In the genomic region with DNA sequence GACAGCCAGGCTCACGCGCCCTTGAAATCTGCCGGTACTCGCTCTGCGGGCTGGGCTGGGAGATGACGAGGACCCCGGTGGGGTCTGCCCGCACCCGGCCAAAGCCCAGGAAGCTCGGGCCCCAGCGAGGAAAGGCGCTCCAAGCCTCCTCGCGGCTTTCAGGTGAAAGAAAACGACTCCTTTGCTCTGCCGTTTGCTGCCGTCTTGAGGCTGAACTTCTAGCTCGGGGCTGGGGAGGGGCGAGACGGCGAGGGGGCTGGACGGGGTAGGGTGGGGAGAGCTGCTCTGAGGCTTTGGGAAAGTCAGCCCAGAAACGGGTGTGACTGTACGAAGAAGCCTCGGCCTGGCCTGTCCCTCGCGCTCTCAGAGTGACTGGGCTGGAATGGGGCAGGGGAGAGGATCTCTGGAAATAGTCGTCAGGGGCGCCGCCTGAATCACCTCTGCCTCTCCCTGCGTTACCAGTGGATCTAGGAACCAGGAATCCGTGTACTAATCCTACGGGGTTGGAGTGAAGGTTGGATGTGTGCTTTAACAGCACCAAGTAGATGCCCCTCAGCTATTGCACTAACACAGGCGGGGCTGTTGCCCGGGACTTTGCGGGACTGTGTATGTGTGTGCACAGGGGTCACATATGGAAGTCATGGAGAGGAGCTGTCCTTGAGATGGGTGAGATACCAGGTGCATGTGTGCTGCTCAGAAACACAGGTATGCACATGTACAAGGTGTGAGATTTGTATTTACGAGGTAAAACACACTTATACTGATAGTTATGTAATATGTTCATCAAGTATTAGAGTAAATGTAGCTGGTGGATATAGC, we compare ENCODE assay signal across 10 cellular contexts. TPM values are rescaled to one million over a fixed set of nuclear protein-coding genes. Genes with fewer than 3 reads are reported as not detected.
DNase-seq lines count a peak whose midpoint lies in the region; ATAC-seq and TF ChIP-seq lines count a peak whose summit lies in the region.
"Had no signal": no experiment of that assay in that cellular context is flagged by ENCODE, and none has a peak within 500 bp of the region (broad histone marks: within the 10 kb centered on the region; RNA-seq: fewer than 3 reads in every experiment).

No MANE protein-coding gene starts in this region.

- H3K27ac ChIP-seq in ACC112 (ENCODE audit: low read depth, low read length), result no peak overlapping the region
- no peak overlapping the region for H3K27ac ChIP-seq in colonic mucosa
- H3K27ac ChIP-seq in naive thymus-derived CD4-positive, alpha-beta T cell (ENCODE audit: low read depth, low read length), result no peak overlapping the region

- H3K27me3 Mint-ChIP-seq in naive thymus-derived CD4-positive, alpha-beta T cell, result peaks cover 67 to 88% (median 74%) of the 10 kb centered on the region in 5 donors

- peaks cover 0 to 4% (median 0%) of the 10 kb centered on the region in 11 donors for H3K9me3 Mint-ChIP-seq in naive thymus-derived CD4-positive, alpha-beta T cell

- POLR2A ChIA-PET in naive thymus-derived CD4-positive, alpha-beta T cell (lab: Charles Lee), result no interaction called here

- DNase-seq in HFF-Myc (ENCODE audit: extremely low read depth, low read depth), result no peak
- DNase-seq in colonic mucosa, result no peak
- DNase-seq in naive thymus-derived CD4-positive, alpha-beta T cell, result no peak
- no peak for DNase-seq in KG1 (lab: John Stamatoyannopoulos, UW)
- no peak for DNase-seq in kidney tubule cell (ENCODE audit: low spot score)
- no peak for DNase-seq in dermis blood vessel endothelial cell
- DNase-seq in NCI-H1930 (lab: John Stamatoyannopoulos, UW), result no peak
- DNase-seq: NCI-H510A had no signal

- peaks cover 0 to 2% (median 0%) of the 10 kb centered on the region in 5 donors for H3K36me3 Mint-ChIP-seq in naive thymus-derived CD4-positive, alpha-beta T cell

- peak overlapping the region; percentile 18 to 92 (median 71) for H3K4me3 Mint-ChIP-seq in naive thymus-derived CD4-positive, alpha-beta T cell

- H3K4me1 ChIP-seq in ACC112 (ENCODE audit: control insufficient read depth, insufficient read depth, low read length, unreplicated experiment), result no peaks in the 10 kb centered on the region
- peaks cover 33% of the 10 kb centered on the region for H3K4me1 ChIP-seq in colonic mucosa
- H3K4me1 ChIP-seq in naive thymus-derived CD4-positive, alpha-beta T cell (ENCODE audit: control insufficient read depth in 2 of 2, insufficient read depth in 2 of 2, low read length in 2 of 2), result peaks cover 6 to 19% of the 10 kb centered on the region in 2 donors

- peak overlapping the region; percentile 82 for H2AFZ ChIP-seq in ACC112 (ENCODE audit: low read length, unreplicated experiment)

- H3K79me2 ChIP-seq in ACC112 (ENCODE audit: control insufficient read depth, insufficient read depth, low read length, unreplicated experiment), result no peaks in the 10 kb centered on the region

- peaks cover 96% of the 10 kb centered on the region for H3K27me3 ChIP-seq in ACC112 (ENCODE audit: insufficient read depth, low read length)
- peaks cover 91% of the 10 kb centered on the region for H3K27me3 ChIP-seq in colonic mucosa
- peaks cover 5 to 58% of the 10 kb centered on the region in 2 donors for H3K27me3 ChIP-seq in naive thymus-derived CD4-positive, alpha-beta T cell (ENCODE audit: control insufficient read depth in 2 of 2, insufficient read depth in 2 of 2, low read length in 2 of 2)

- H3K36me3 ChIP-seq in ACC112 (ENCODE audit: insufficient read depth, low read length) (no peaks in the 10 kb centered on the region), colonic mucosa (no peaks in the 10 kb centered on the region)
- no peaks in the 10 kb centered on the region for H3K36me3 ChIP-seq in naive thymus-derived CD4-positive, alpha-beta T cell (ENCODE audit: control insufficient read depth in 2 of 3, insufficient read depth in 3 of 3, low read length in 3 of 3)

- H3K9me3 ChIP-seq in colonic mucosa, result no peaks in the 10 kb centered on the region
- H3K9me3 ChIP-seq in naive thymus-derived CD4-positive, alpha-beta T cell (ENCODE audit: control insufficient read depth in 2 of 3, low read length in 3 of 3), result no peaks in the 10 kb centered on the region

- peaks cover 26 to 55% (median 39%) of the 10 kb centered on the region in 7 donors for H3K4me1 Mint-ChIP-seq in naive thymus-derived CD4-positive, alpha-beta T cell

- no peak for TF ChIP-seq CTCF in HFF-Myc (IDR thresholded peaks at IDR 0.05; ENCODE audit: low read depth, low read length, missing control alignments)
- TF ChIP-seq CTCF in colonic mucosa (IDR thresholded peaks at IDR 0.05), result no peak

- CTCF ChIA-PET in naive thymus-derived CD4-positive, alpha-beta T cell (lab: Charles Lee), result interaction anchor here (0.5 kb wide), 1 partner anchor 398 kb away, joined by 3 read pairs; no protein-coding TSS in a partner anchor

- no peak overlapping the region for H3K9ac ChIP-seq in colonic mucosa (ENCODE audit: low read depth in 2 of 2, low read length in 2 of 2)

- H3K27ac Mint-ChIP-seq in naive thymus-derived CD4-positive, alpha-beta T cell, result peak overlapping the region in 1 of 9 donors; percentile 55

- no peak for ATAC-seq in naive thymus-derived CD4-positive, alpha-beta T cell

- intact Hi-C loops in colonic mucosa (cut with DNase I), result loop anchor here (10.0 kb wide), 1 partner anchor 257 kb away; no protein-coding TSS in a partner anchor
- intact Hi-C loops in naive thymus-derived CD4-positive, alpha-beta T cell (cut with micrococcal nuclease), result loop anchor here (5.0 kb wide), 2 partner anchors 730 to 1180 kb away; a partner anchor contains a TSS

- peak overlapping the region; percentile 81 for H3K4me3 ChIP-seq in ACC112 (ENCODE audit: low read depth, low read length)
- peak overlapping the region; percentile 44 for H3K4me3 ChIP-seq in HFF-Myc (replicated peaks; ENCODE audit: low read depth, low read length)
- peak overlapping the region; percentile 37 for H3K4me3 ChIP-seq in colonic mucosa
- peak overlapping the region; percentile 27 for H3K4me3 ChIP-seq in naive thymus-derived CD4-positive, alpha-beta T cell (ENCODE audit: low read length)

RNA-seq across cellular contexts. Expression of a gene that starts 0.5 kb away (rescaled TPM):
- total RNA-seq in colonic mucosa (not detected), dermis blood vessel endothelial cell (under 0.01 TPM in 1 of 2 replicates, not detected in the other)
- total RNA-seq in naive thymus-derived CD4-positive, alpha-beta T cell, result not detected
- not detected for polyA plus RNA-seq in naive thymus-derived CD4-positive, alpha-beta T cell
- total RNA-seq: subcutaneous adipose tissue had no signal

RNA-seq across cellular contexts. Expression of a gene that starts 0.6 kb away (rescaled TPM):
- total RNA-seq in colonic mucosa, result under 1 TPM in 1 of 2 donors, not detected in 1; 0.07 TPM
- not detected for total RNA-seq in naive thymus-derived CD4-positive, alpha-beta T cell
- polyA plus RNA-seq in naive thymus-derived CD4-positive, alpha-beta T cell, result not detected
- not detected in 2 replicates for total RNA-seq in dermis blood vessel endothelial cell
- total RNA-seq: subcutaneous adipose tissue had no signal

RNA-seq across cellular contexts. Expression of a gene that starts 58.6 kb away (rescaled TPM):
- not detected for total RNA-seq in colonic mucosa
- total RNA-seq in naive thymus-derived CD4-positive, alpha-beta T cell, result not detected
- polyA plus RNA-seq in naive thymus-derived CD4-positive, alpha-beta T cell, result not detected
- not detected in 2 replicates for total RNA-seq in dermis blood vessel endothelial cell
- total RNA-seq: subcutaneous adipose tissue had no signal

Comparison
In these comparisons a context has a peak if more than half of its experiments do, and no peak if none do; other contexts are left out.
1. H3K4me3 ChIP-seq: peak in every context shown above with its lines; median percentile 81 in ACC112; 44 in HFF-Myc; 37 in colonic mucosa; 27 in naive thymus-derived CD4-positive, alpha-beta T cell.